Comparison of ENCODE assay signal across 9 cellular contexts in the genomic region with DNA sequence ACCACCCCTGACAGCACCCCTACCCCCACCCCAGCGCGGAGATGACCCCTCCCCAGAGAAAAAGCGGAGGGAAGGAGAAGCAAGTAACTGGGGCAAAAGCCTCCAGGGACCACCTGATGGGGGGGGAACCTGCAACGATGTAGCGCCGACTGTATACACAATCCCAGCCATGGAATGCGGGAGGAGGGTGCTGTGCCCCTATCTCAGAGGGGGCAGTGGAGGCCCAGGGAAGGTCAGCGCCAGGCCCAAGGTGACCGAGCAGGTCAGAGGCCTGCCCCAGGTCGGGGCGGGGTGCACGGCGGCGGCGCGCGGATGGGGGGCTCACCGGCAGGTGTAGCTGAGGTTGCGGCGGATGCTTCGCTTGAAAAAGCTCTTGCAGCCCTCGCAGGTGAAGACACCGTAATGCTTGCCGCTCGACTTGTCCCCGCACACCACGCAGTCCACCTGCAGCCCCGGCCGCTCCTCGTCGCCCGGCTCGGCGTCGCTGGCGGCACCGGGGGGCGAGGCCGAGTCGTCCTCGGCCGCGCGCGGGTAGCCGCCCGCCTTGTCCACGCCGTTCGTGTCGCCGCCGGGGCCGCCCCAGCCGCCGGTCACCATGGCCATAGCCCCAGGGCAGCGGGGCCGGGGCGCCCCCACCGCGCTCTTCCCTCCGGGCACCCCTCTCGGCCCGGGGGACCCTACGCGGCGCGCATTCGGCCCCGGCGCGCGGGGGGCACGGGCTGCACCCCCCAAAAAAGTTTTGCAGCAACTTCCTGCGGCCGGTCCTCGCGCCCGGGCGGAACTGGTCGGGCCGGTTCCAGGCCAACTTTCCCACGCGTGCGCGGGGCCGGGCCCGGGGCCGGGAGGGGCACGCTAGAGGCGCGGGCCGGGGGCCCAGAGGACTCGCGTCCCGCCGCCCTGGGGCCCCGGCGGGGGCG. TPM values are rescaled to one million over a fixed set of nuclear protein-coding genes. Genes with fewer than 3 reads are reported as not detected.
DNase-seq lines count a peak whose midpoint lies in the region; ATAC-seq, FAIRE-seq and TF ChIP-seq lines count a peak whose summit lies in the region.
"Had no signal": no experiment of that assay in that cellular context is flagged by ENCODE, and none has a peak within 500 bp of the region (broad histone marks: within the 10 kb centered on the region; RNA-seq: fewer than 3 reads in every experiment).

No MANE protein-coding gene starts in this region.

- H3K27ac Mint-ChIP-seq in CD8-positive, alpha-beta memory T cell: no peak overlapping the region
- no peak overlapping the region for H3K27ac Mint-ChIP-seq in activated naive CD8-positive, alpha-beta T cell treated with anti-CD3 and anti-CD28 coated beads for 36 hours
- H3K27ac Mint-ChIP-seq in immature natural killer cell: no peak overlapping the region

- POLR2A ChIA-PET in CD8-positive, alpha-beta memory T cell (lab: Charles Lee): interaction anchor here (0.5 to 0.7 kb wide), 2 partner anchors 26 to 141 kb away, joined by 3 read pairs; no protein-coding TSS in a partner anchor

- H3K36me3 ChIP-seq in CD8-positive, alpha-beta memory T cell (ENCODE audit: insufficient read depth, low read length): no peaks in the 10 kb centered on the region
- peaks cover 0 to 8% of the 10 kb centered on the region in 2 donors for H3K36me3 ChIP-seq in stomach smooth muscle (ENCODE audit: control insufficient read depth in 2 of 2, insufficient read depth in 2 of 2, low read length in 2 of 2)

- H3K9me3 Mint-ChIP-seq in CD8-positive, alpha-beta memory T cell: no peaks in the 10 kb centered on the region
- no peaks in the 10 kb centered on the region for H3K9me3 Mint-ChIP-seq in activated naive CD8-positive, alpha-beta T cell treated with anti-CD3 and anti-CD28 coated beads for 36 hours
- no peaks in the 10 kb centered on the region for H3K9me3 Mint-ChIP-seq in immature natural killer cell

- H3K9ac ChIP-seq in stomach smooth muscle (ENCODE audit: low read length in 2 of 2): peak overlapping the region; percentile 74 to 78

- no peaks in the 10 kb centered on the region for H3K9me3 ChIP-seq in CD8-positive, alpha-beta memory T cell (ENCODE audit: low read length)
- no peaks in the 10 kb centered on the region for H3K9me3 ChIP-seq in stomach smooth muscle (ENCODE audit: control insufficient read depth in 2 of 2, low read length in 2 of 2)

- peaks cover 3 to 12% (median 4%) of the 10 kb centered on the region in 3 donors for H3K4me1 Mint-ChIP-seq in CD8-positive, alpha-beta memory T cell
- H3K4me1 Mint-ChIP-seq in activated naive CD8-positive, alpha-beta T cell treated with anti-CD3 and anti-CD28 coated beads for 36 hours: peaks cover 5% of the 10 kb centered on the region
- peaks cover 0 to 10% of the 10 kb centered on the region in 2 donors for H3K4me1 Mint-ChIP-seq in immature natural killer cell

- H3K4me3 ChIP-seq in CD8-positive, alpha-beta memory T cell (ENCODE audit: low read length): no peak overlapping the region
- peak overlapping the region; percentile 79 to 88 for H3K4me3 ChIP-seq in stomach smooth muscle (ENCODE audit: low read length in 2 of 2)

- peak in 1 of 5 donors; percentile 22 for DNase-seq in CD8-positive, alpha-beta memory T cell
- DNase-seq in activated naive CD8-positive, alpha-beta T cell treated with anti-CD3 and anti-CD28 coated beads for 36 hours: no peak
- no peak for DNase-seq in immature natural killer cell
- DNase-seq in globus pallidus (ENCODE audit: low spot score): no peak
- no peak for DNase-seq in GM19239 (ENCODE audit: insufficient read length, low spot score)
- DNase-seq in GM12891 (ENCODE audit: insufficient read length, low spot score): no peak

- H3K27me3 Mint-ChIP-seq in CD8-positive, alpha-beta memory T cell: peaks cover 4 to 8% of the 10 kb centered on the region in 2 donors
- peaks cover 12% of the 10 kb centered on the region for H3K27me3 Mint-ChIP-seq in activated naive CD8-positive, alpha-beta T cell treated with anti-CD3 and anti-CD28 coated beads for 36 hours
- H3K27me3 Mint-ChIP-seq in immature natural killer cell (ENCODE audit: low read depth in 3 of 3): peaks cover 2 to 9% (median 5%) of the 10 kb centered on the region in 3 donors

- H3K27ac ChIP-seq in CD8-positive, alpha-beta memory T cell (ENCODE audit: low read depth, low read length): peak overlapping the region; percentile 70
- peak overlapping the region; percentile 71 for H3K27ac ChIP-seq in stomach smooth muscle (ENCODE audit: low read length)

- ATAC-seq in HG02885 (IDR thresholded peaks at IDR 0.05; ENCODE audit: poor library complexity, unreplicated experiment): peak; percentile 22

- H3K4me3 Mint-ChIP-seq in CD8-positive, alpha-beta memory T cell: peak overlapping the region in 6 of 7 donors; percentile 32 to 66 (median 46)
- H3K4me3 Mint-ChIP-seq in activated naive CD8-positive, alpha-beta T cell treated with anti-CD3 and anti-CD28 coated beads for 36 hours: peak overlapping the region; percentile 42
- peak overlapping the region; percentile 27 to 65 (median 58) for H3K4me3 Mint-ChIP-seq in immature natural killer cell

- H3K4me1 ChIP-seq in CD8-positive, alpha-beta memory T cell (ENCODE audit: insufficient read depth, low read length): peaks cover 8% of the 10 kb centered on the region
- peaks cover 35% of the 10 kb centered on the region for H3K4me1 ChIP-seq in stomach smooth muscle (ENCODE audit: control insufficient read depth, insufficient read depth, low read length)

- FAIRE-seq in GM19239 (lab: Jason Lieb, UNC): no peak
- FAIRE-seq in GM12891 (lab: Jason Lieb, UNC): no peak

- H3K36me3 Mint-ChIP-seq in CD8-positive, alpha-beta memory T cell: no peaks in the 10 kb centered on the region
- no peaks in the 10 kb centered on the region for H3K36me3 Mint-ChIP-seq in activated naive CD8-positive, alpha-beta T cell treated with anti-CD3 and anti-CD28 coated beads for 36 hours
- no peaks in the 10 kb centered on the region for H3K36me3 Mint-ChIP-seq in immature natural killer cell

- TF ChIP-seq POLR2A in GM12891 (IDR thresholded peaks at IDR 0.05; ENCODE audit: low read depth, low read length): no peak

- no peaks in the 10 kb centered on the region for H3K27me3 ChIP-seq in CD8-positive, alpha-beta memory T cell (ENCODE audit: insufficient read depth, low read length, poor library complexity, severe bottlenecking)
- H3K27me3 ChIP-seq in stomach smooth muscle (ENCODE audit: control insufficient read depth in 1 of 2, insufficient read depth in 2 of 2, low read length in 2 of 2): no peaks in the 10 kb centered on the region

- CTCF ChIA-PET in CD8-positive, alpha-beta memory T cell (lab: Charles Lee): interaction anchor here (0.5 to 1.8 kb wide), 2 partner anchors 9 to 11 kb away, joined by 4 to 6 read pairs; no protein-coding TSS in a partner anchor

TF ChIP-seq in GM12891, 5 proteins besides CTCF, POLR2A, EP300 and RAD21:
- TF ChIP-seq TAF1 (IDR thresholded peaks at IDR 0.05; ENCODE audit: low read depth, low read length) (no peak), SPI1 (IDR thresholded peaks at IDR 0.05; ENCODE audit: low read depth, low read length) (no peak), PAX5 (IDR thresholded peaks at IDR 0.05; ENCODE audit: insufficient read depth, low read length, severe bottlenecking) (no peak), POU2F2 (IDR thresholded peaks at IDR 0.05; ENCODE audit: low read depth, low read length) (no peak), POLR2AphosphoS5 (IDR thresholded peaks at IDR 0.05; ENCODE audit: low read depth, low read length) (no peak)

RNA-seq across cellular contexts. Expression of a gene that starts 0.8 kb away (rescaled TPM):
- total RNA-seq in CD8-positive, alpha-beta memory T cell: 1 to 10 TPM; 7.4 to 7.8 TPM
- polyA plus RNA-seq in CD8-positive, alpha-beta memory T cell: 0.94 TPM
- 1 to 10 TPM; 6.9 to 7.1 TPM for total RNA-seq in activated naive CD8-positive, alpha-beta T cell treated with anti-CD3 and anti-CD28 coated beads for 36 hours
- 1 to 10 TPM in 1 of 3 donors, under 1 TPM in 2; 0.67 to 1.4 (median 0.94) TPM for polyA plus RNA-seq in immature natural killer cell
- polyA plus RNA-seq in GM12891 (2012; ENCODE audit: low read depth, missing spikeins): 2.6 TPM

RNA-seq across cellular contexts. Expression of a gene that starts 18.9 kb away (rescaled TPM):
- total RNA-seq in CD8-positive, alpha-beta memory T cell: 10 to 100 TPM; 15.0 to 16.8 TPM
- 35.5 TPM for polyA plus RNA-seq in CD8-positive, alpha-beta memory T cell
- 10 to 100 TPM; 11.9 to 12.6 TPM for total RNA-seq in activated naive CD8-positive, alpha-beta T cell treated with anti-CD3 and anti-CD28 coated beads for 36 hours
- polyA plus RNA-seq in immature natural killer cell: 10 to 100 TPM; 31.4 to 51.3 (median 42.3) TPM
- 10.6 TPM for polyA plus RNA-seq in GM12891 (2012; ENCODE audit: low read depth, missing spikeins)

RNA-seq across cellular contexts. Expression of a gene that starts 19.7 kb away (rescaled TPM):
- under 1 TPM; 0.07 to 0.27 TPM for total RNA-seq in CD8-positive, alpha-beta memory T cell
- not detected for polyA plus RNA-seq in CD8-positive, alpha-beta memory T cell
- not detected for total RNA-seq in activated naive CD8-positive, alpha-beta T cell treated with anti-CD3 and anti-CD28 coated beads for 36 hours
- polyA plus RNA-seq in immature natural killer cell: not detected
- polyA plus RNA-seq in GM12891 (2012; ENCODE audit: low read depth, missing spikeins): 0.17 TPM
- total RNA-seq: M059J had no signal

RNA-seq across cellular contexts. Expression of a gene that starts 22.4 kb away (rescaled TPM):
- total RNA-seq in CD8-positive, alpha-beta memory T cell: 100 to 1,000 TPM; 124 to 132 TPM
- 114 TPM for polyA plus RNA-seq in CD8-positive, alpha-beta memory T cell
- total RNA-seq in activated naive CD8-positive, alpha-beta T cell treated with anti-CD3 and anti-CD28 coated beads for 36 hours: 100 to 1,000 TPM; 107 to 112 TPM
- polyA plus RNA-seq in immature natural killer cell: 100 to 1,000 TPM; 135 to 218 (median 141) TPM
- 71.7 TPM for polyA plus RNA-seq in GM12891 (2012; ENCODE audit: low read depth, missing spikeins)

RNA-seq across cellular contexts. Expression of a gene that starts 29.7 kb away (rescaled TPM):
- 10 to 100 TPM; 31.9 to 35.4 TPM for total RNA-seq in CD8-positive, alpha-beta memory T cell
- 33.6 TPM for polyA plus RNA-seq in CD8-positive, alpha-beta memory T cell
- 10 to 100 TPM; 26.5 to 27.1 TPM for total RNA-seq in activated naive CD8-positive, alpha-beta T cell treated with anti-CD3 and anti-CD28 coated beads for 36 hours
- polyA plus RNA-seq in immature natural killer cell: 10 to 100 TPM; 35.4 to 42.0 (median 38.8) TPM
- 30.4 TPM for polyA plus RNA-seq in GM12891 (2012; ENCODE audit: low read depth, missing spikeins)
